Comparison of ENCODE assay signal across 14 cellular contexts in the genomic region with DNA sequence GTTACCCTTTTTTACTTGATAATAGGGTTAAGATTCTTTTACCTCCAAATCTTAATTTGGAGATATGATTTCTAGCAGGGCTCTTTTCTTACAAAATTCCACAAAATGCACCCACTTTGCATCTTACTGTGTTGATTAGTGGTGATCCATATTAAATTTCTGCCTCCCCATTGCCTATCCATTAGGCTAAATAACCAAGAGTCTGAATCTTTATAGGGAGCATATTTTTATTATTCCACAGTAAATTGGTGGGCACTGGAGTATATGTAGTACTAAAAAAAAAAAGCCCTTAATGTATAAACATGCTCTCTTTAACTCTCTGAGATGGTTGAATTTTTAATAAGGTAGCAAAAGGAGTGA. TPM values are rescaled to one million over a fixed set of nuclear protein-coding genes. Genes with fewer than 3 reads are reported as not detected.
DNase-seq lines count a peak whose midpoint lies in the region; ATAC-seq and TF ChIP-seq lines count a peak whose summit lies in the region.
"Had no signal": no experiment of that assay in that cellular context is flagged by ENCODE, and none has a peak within 500 bp of the region (broad histone marks: within the 10 kb centered on the region; RNA-seq: fewer than 3 reads in every experiment).

No MANE protein-coding gene starts in this region.

- H3K4me3 ChIP-seq in AG04450 (ENCODE audit: low read depth, low read length) (peak overlapping the region; percentile 44), MM.1S (ENCODE audit: low read length) (peak overlapping the region; percentile 48), esophagus squamous epithelium (no peak overlapping the region), parathyroid adenoma (ENCODE audit: low read depth, low read length) (no peak overlapping the region)

- peaks cover 17% of the 10 kb centered on the region for H3F3A ChIP-seq in MM.1S (ENCODE audit: insufficient read depth, low read length)

- no peaks in the 10 kb centered on the region for H4K20me1 ChIP-seq in MM.1S (ENCODE audit: insufficient read depth, low read length)

- H3K9me2 ChIP-seq in MM.1S (replicated peaks; ENCODE audit: insufficient read depth, low read length), result no peaks in the 10 kb centered on the region

- TF ChIP-seq CTCF in AG04450 (IDR thresholded peaks at IDR 0.05; ENCODE audit: low read depth, low read length) (no peak), MM.1S (IDR thresholded peaks at IDR 0.05; ENCODE audit: low read length) (no peak), esophagus squamous epithelium (IDR thresholded peaks at IDR 0.05) (no peak), parathyroid adenoma (IDR thresholded peaks at IDR 0.05) (no peak)

- H3K4me1 ChIP-seq in MM.1S (ENCODE audit: low read length), result peaks cover 12% of the 10 kb centered on the region
- H3K4me1 ChIP-seq in esophagus squamous epithelium, result peaks cover 0 to 12% (median 6%) of the 10 kb centered on the region in 3 donors
- H3K4me1 ChIP-seq in parathyroid adenoma, result no peaks in the 10 kb centered on the region

- H3K27ac ChIP-seq in AG04450 (ENCODE audit: low read depth, low read length), result peak overlapping the region; percentile 76
- peak overlapping the region; percentile 73 for H3K27ac ChIP-seq in MM.1S (ENCODE audit: low read length)
- peak overlapping the region; percentile 60 to 77 (median 62) for H3K27ac ChIP-seq in esophagus squamous epithelium
- H3K27ac ChIP-seq in parathyroid adenoma, result no peak overlapping the region

- H3K79me2 ChIP-seq in MM.1S (ENCODE audit: low read length) (no peaks in the 10 kb centered on the region), parathyroid adenoma (no peaks in the 10 kb centered on the region)

- peak overlapping the region; percentile 31; the same call in 1 of the 2 replicates for H3K9ac ChIP-seq in MM.1S (ENCODE audit: low read length)
- H3K9ac ChIP-seq in parathyroid adenoma, result no peak overlapping the region

- H3K36me3 ChIP-seq in MM.1S (replicated peaks; ENCODE audit: insufficient read depth, low read length) (no peaks in the 10 kb centered on the region), esophagus squamous epithelium (no peaks in the 10 kb centered on the region), parathyroid adenoma (ENCODE audit: control insufficient read depth, insufficient read depth, low read length) (no peaks in the 10 kb centered on the region)

- no peak for TF ChIP-seq POLR2A in esophagus squamous epithelium (IDR thresholded peaks at IDR 0.05)

- H3K9me3 ChIP-seq in AG04450 (ENCODE audit: control insufficient read depth, insufficient read depth, low read length) (no peaks in the 10 kb centered on the region), MM.1S (replicated peaks; ENCODE audit: insufficient read depth, low read length) (no peaks in the 10 kb centered on the region; the same call in 1 of the 2 replicates), esophagus squamous epithelium (no peaks in the 10 kb centered on the region), parathyroid adenoma (ENCODE audit: control insufficient read depth, low read length) (no peaks in the 10 kb centered on the region)

- no peak for DNase-seq in AG04450 (ENCODE audit: low read depth, low spot score)
- DNase-seq in MM.1S, result no peak
- no peak for DNase-seq in esophagus squamous epithelium (lab: John Stamatoyannopoulos, UW)
- DNase-seq in T-helper 1 cell, result no peak
- DNase-seq: activated naive CD8-positive, alpha-beta T cell treated with anti-CD3 and anti-CD28 coated beads, Interleukin-2, amount 10 ng/mL, durations not matched to agents 7 days and 5 days; C1 segment of cervical spinal cord; head of caudate nucleus; NCI-H2029 treated with DMSO at 0.1 percent for 48 hours had no signal

- CTCF ChIA-PET in AG04450 (lab: Charles Lee), result no interaction called here

- ATAC-seq in HG03108 (IDR thresholded peaks at IDR 0.05; ENCODE audit: unreplicated experiment) (no peak), HG02588 (IDR thresholded peaks at IDR 0.05; ENCODE audit: unreplicated experiment) (no peak), GM21360 (IDR thresholded peaks at IDR 0.05; ENCODE audit: unreplicated experiment) (no peak)

- POLR2A ChIA-PET in AG04450 (lab: Yijun Ruan, JAX), result interaction anchor here (1.0 to 1.5 kb wide), 3 partner anchors 36 to 81 kb away, joined by 3 to 12 read pairs (median 3); partner anchors contain the start of gene VAPA

- H3K4me2 ChIP-seq in MM.1S (ENCODE audit: low read depth, low read length) (peak overlapping the region; percentile 48), parathyroid adenoma (ENCODE audit: low read length) (peak overlapping the region; percentile 40)

- H3K27me3 ChIP-seq in AG04450 (ENCODE audit: control insufficient read depth, insufficient read depth, low read length) (no peaks in the 10 kb centered on the region), MM.1S (replicated peaks; ENCODE audit: insufficient read depth, low read length) (no peaks in the 10 kb centered on the region), esophagus squamous epithelium (no peaks in the 10 kb centered on the region), parathyroid adenoma (ENCODE audit: control insufficient read depth, insufficient read depth, low read length) (no peaks in the 10 kb centered on the region)

- H2AFZ ChIP-seq in MM.1S (ENCODE audit: low read length) (peak overlapping the region; percentile 83), parathyroid adenoma (peak overlapping the region; percentile 67)

- intact Hi-C loops in esophagus squamous epithelium (cut with DNase I), result no loop called here

RNA-seq across cellular contexts. Expression of gene TXNDC2, which starts 8.1 kb away (rescaled TPM):
- polyA plus RNA-seq in AG04450 (2011; rRNA removed), result 0.06 TPM in 2 replicates
- 0.14 and 0.17 TPM in 2 replicates for polyA minus RNA-seq in AG04450 (2011; rRNA and poly(A)+ RNA removed)
- total RNA-seq in esophagus squamous epithelium, result under 1 TPM in 1 of 4 donors, not detected in 3; 0.09 TPM
- total RNA-seq: activated naive CD8-positive, alpha-beta T cell treated with anti-CD3 and anti-CD28 coated beads, Interleukin-2, amount 10 ng/mL, durations not matched to agents 7 days and 5 days; dermis blood vessel endothelial cell; T-helper 2 cell treated with Interferon-gamma antibody and Interleukin-4, amounts not matched to agents 100 ng/mL and 5 ng/mL, for 36 hours had no signal

RNA-seq across cellular contexts. Expression of gene VAPA, which starts 36.2 kb away (rescaled TPM):
- polyA plus RNA-seq in AG04450 (2011; rRNA removed), result 296 and 393 TPM in 2 replicates
- polyA minus RNA-seq in AG04450 (2011; rRNA and poly(A)+ RNA removed), result 106 and 199 TPM in 2 replicates
- 100 to 1,000 TPM; 252 to 287 (median 268) TPM for total RNA-seq in esophagus squamous epithelium

Comparison
In these comparisons a context has a peak if more than half of its experiments do, and no peak if none do; other contexts are left out.
1. H3K4me3 ChIP-seq: peak in AG04450 (single experiment) and MM.1S (single experiment); none in esophagus squamous epithelium (0 of 4) and parathyroid adenoma (single experiment).